In genomic region chr15:44427756-44428724, GRCh38 we compare ENCODE assay signal across 8 cellular contexts. TPM values are rescaled to one million over a fixed set of nuclear protein-coding genes. Genes with fewer than 3 reads are reported as not detected.
DNase-seq lines count a peak whose midpoint lies in the region; ATAC-seq and TF ChIP-seq lines count a peak whose summit lies in the region.

No MANE protein-coding gene starts in this region.

- H3K4me1 ChIP-seq in osteoblast (ENCODE audit: insufficient read depth, low read length) = peaks cover 11% of the 10 kb centered on the region

- peak overlapping the region; percentile 81 for H3K4me2 ChIP-seq in osteoblast (ENCODE audit: insufficient read depth, low read length)

- peaks cover 6% of the 10 kb centered on the region for H4K20me1 ChIP-seq in osteoblast (ENCODE audit: insufficient read depth, low read length)

- ATAC-seq in GM21723 (IDR thresholded peaks at IDR 0.05; ENCODE audit: unreplicated experiment) = peak; percentile 15

- TF ChIP-seq CTCF in VCaP (conservative IDR thresholded peaks at IDR 0.05) (peak; percentile 31; the same call in 1 of the 2 replicates), foreskin fibroblast (IDR thresholded peaks at IDR 0.05; ENCODE audit: low read depth, low read length) (peak; percentile 6), osteoblast (IDR thresholded peaks at IDR 0.05; ENCODE audit: extremely low read depth, low read depth, low read length) (peak; percentile 12), GM10248 (IDR thresholded peaks at IDR 0.05; ENCODE audit: control extremely low read depth, extremely low read depth, low read depth, missing control alignments) (no peak)

- peak overlapping the region; percentile 91 for H2AFZ ChIP-seq in osteoblast (ENCODE audit: low read length)

- CTCF ChIA-PET in GM10248 (lab: Yijun Ruan, JAX) = interaction anchor here (0.6 to 1.6 kb wide), 11 partner anchors 8 to 110 kb away, joined by 3 to 8 read pairs (median 3); no protein-coding TSS in a partner anchor

- DNase-seq in NCI-H1417 (lab: John Stamatoyannopoulos, UW) (peak; percentile 61 to 88 (median 85)), NCI-H1417 treated with DMSO at 0.1 percent for 48 hours (lab: John Stamatoyannopoulos, UW) (no peak), M059J (ENCODE audit: low read depth) (peak; percentile 78), foreskin fibroblast (no peak), osteoblast (ENCODE audit: insufficient read length, low spot score, missing footprints) (peak; percentile 69), GM10248 (ENCODE audit: extremely low spot score) (no peak)

- peaks cover 55% of the 10 kb centered on the region for H3K79me2 ChIP-seq in osteoblast (ENCODE audit: insufficient read depth, low read length)

- H3K9me3 ChIP-seq in osteoblast (ENCODE audit: low read depth, low read length) = no peaks in the 10 kb centered on the region

- POLR2A ChIA-PET in GM10248 (lab: Yijun Ruan, JAX) = interaction anchor here (0.6 kb wide), 2 partner anchors 17 to 27 kb away, joined by 4 to 7 read pairs; no protein-coding TSS in a partner anchor

- H3K27ac ChIP-seq in VCaP = peak overlapping the region; percentile 92
- H3K27ac ChIP-seq in osteoblast (ENCODE audit: low read depth, low read length) = peak overlapping the region; percentile 95

- H3K4me3 ChIP-seq in foreskin fibroblast (ENCODE audit: low read depth in 1 of 2, low read length in 2 of 2) = peak overlapping the region; percentile 87 to 96
- peak overlapping the region; percentile 85 for H3K4me3 ChIP-seq in osteoblast (ENCODE audit: insufficient read depth, low read length)

- no peaks in the 10 kb centered on the region for H3K36me3 ChIP-seq in osteoblast (ENCODE audit: insufficient read depth, low read length)

- no peaks in the 10 kb centered on the region for H3K27me3 ChIP-seq in osteoblast (ENCODE audit: insufficient read depth, low read length)

RNA-seq across cellular contexts. Expression of gene CTDSPL2, which starts 0.6 kb away (rescaled TPM):
- 82.4 and 86.4 TPM in 2 replicates for total RNA-seq in M059J (2014; rRNA removed; shearing (Covaris generic))
- 59.5 and 75.3 TPM in 2 replicates for total RNA-seq in osteoblast

Comparison
In these comparisons a context has a peak if more than half of its experiments do, and no peak if none do; other contexts are left out.
1. DNase-seq: peak in NCI-H1417 (3 of 3), M059J (single experiment) and osteoblast (single experiment); none in NCI-H1417 treated with DMSO at 0.1 percent for 48 hours (single experiment), foreskin fibroblast (0 of 2) and GM10248 (single experiment).